In genomic region chr1:32797456-32797855, GRCh38 we compare ENCODE assay signal across 2 cellular contexts.
TF ChIP-seq lines count a peak whose summit lies in the region.

No MANE protein-coding gene starts in this region.

TF ChIP-seq in IMR-90, 13 proteins besides CTCF, POLR2A, EP300 and RAD21:
- TF ChIP-seq FOS (IDR thresholded peaks at IDR 0.05; ENCODE audit: low read depth, low read length) (no peak), NFE2L2 (IDR thresholded peaks at IDR 0.05; ENCODE audit: low read depth, low read length) (no peak), RFX5 (IDR thresholded peaks at IDR 0.05; ENCODE audit: low read depth, low read length) (no peak), CHD1 (IDR thresholded peaks at IDR 0.05; ENCODE audit: low read depth, low read length) (no peak), CEBPB (IDR thresholded peaks at IDR 0.05; ENCODE audit: low read depth, low read length) (no peak), USF2 (IDR thresholded peaks at IDR 0.05; ENCODE audit: low read depth, low read length) (no peak), MAZ (IDR thresholded peaks at IDR 0.05; ENCODE audit: borderline replicate concordance, low read depth, low read length) (no peak), MAFK (IDR thresholded peaks at IDR 0.05; ENCODE audit: low read depth, low read length) (no peak), ELK1 (IDR thresholded peaks at IDR 0.05; ENCODE audit: borderline replicate concordance, low read depth, low read length) (no peak), RCOR1 (IDR thresholded peaks at IDR 0.05; ENCODE audit: insufficient replicate concordance, low read length) (no peak), SMC3 (IDR thresholded peaks at IDR 0.05; ENCODE audit: low read depth, low read length) (no peak), BHLHE40 (IDR thresholded peaks at IDR 0.05; ENCODE audit: low read depth, low read length) (no peak), MXI1 (IDR thresholded peaks at IDR 0.05; ENCODE audit: borderline replicate concordance, low read depth, low read length) (no peak)

TF ChIP-seq in HEK293T, 16 proteins besides CTCF, POLR2A, EP300 and RAD21:
- no peak for TF ChIP-seq TARDBP (IDR thresholded peaks at IDR 0.05)
- TF ChIP-seq NFRKB (IDR thresholded peaks at IDR 0.05): no peak
- TF ChIP-seq ARNT (IDR thresholded peaks at IDR 0.05): no peak
- no peak for TF ChIP-seq FOXK2 (IDR thresholded peaks at IDR 0.05)
- TF ChIP-seq L3MBTL2 (conservative IDR thresholded peaks at IDR 0.05): no peak
- no peak for TF ChIP-seq LEF1 (IDR thresholded peaks at IDR 0.05; ENCODE audit: borderline replicate concordance)
- no peak for TF ChIP-seq ELF4 (IDR thresholded peaks at IDR 0.05)
- no peak for TF ChIP-seq PKNOX1 (IDR thresholded peaks at IDR 0.05)
- no peak for TF ChIP-seq FOXA1 (IDR thresholded peaks at IDR 0.05)
- no peak for TF ChIP-seq BHLHE40 (IDR thresholded peaks at IDR 0.05; ENCODE audit: borderline replicate concordance)
- TF ChIP-seq SUZ12 (IDR thresholded peaks at IDR 0.05): no peak
- no peak for TF ChIP-seq FOXM1 (IDR thresholded peaks at IDR 0.05; ENCODE audit: borderline replicate concordance)
- TF ChIP-seq SP1 (IDR thresholded peaks at IDR 0.05): no peak
- TF ChIP-seq ZNF384 (IDR thresholded peaks at IDR 0.05): no peak
- no peak for TF ChIP-seq CTBP1 (IDR thresholded peaks at IDR 0.05; ENCODE audit: borderline replicate concordance)
